ENCODE assay signal across 8 cellular contexts in the genomic region with DNA sequence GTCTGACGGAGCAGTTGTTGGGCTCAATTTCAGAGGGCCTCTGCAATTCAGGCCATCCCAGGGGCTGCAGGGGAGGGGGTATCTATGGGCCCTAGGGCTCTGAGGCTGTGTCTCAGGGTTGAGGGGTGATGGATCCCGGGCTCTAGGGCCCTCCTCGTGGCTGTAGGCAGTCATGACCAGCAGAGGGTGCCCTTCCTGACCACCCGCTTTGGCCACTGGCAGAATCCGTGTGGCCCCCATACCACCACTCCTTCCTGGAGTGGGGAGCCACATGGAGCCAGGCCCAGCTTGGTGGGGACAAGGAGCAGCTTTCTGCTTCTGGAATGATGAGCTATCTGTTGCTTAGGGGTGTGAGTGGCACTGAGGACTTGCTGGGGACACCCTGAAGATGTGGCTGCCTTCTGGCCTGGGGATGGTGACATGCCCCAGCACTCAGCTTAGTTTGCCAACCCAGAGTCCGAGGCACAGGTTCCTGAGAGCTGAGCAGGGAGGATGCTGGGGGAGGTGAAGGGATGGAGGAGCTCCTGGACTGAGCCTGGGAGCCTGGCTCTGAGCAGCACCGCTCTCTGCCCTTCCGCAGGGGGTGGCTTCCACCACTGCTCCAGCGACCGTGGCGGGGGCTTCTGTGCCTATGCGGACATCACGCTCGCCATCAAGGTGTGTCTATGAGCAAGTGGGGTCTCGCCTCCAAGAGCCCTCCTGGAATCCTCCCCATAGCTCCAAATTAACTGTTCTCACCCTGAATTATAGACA. TPM values are rescaled to one million over a fixed set of nuclear protein-coding genes. Genes with fewer than 3 reads are reported as not detected.
DNase-seq lines count a peak whose midpoint lies in the region; ATAC-seq and TF ChIP-seq lines count a peak whose summit lies in the region.

No MANE protein-coding gene starts in this region.

- POLR2A ChIA-PET in RWPE1 (lab: Yijun Ruan, JAX; ENCODE audit: low non-redundant PET) = no interaction called here

- H3K9me3 ChIP-seq in heart right ventricle (no peaks in the 10 kb centered on the region), aorta (ENCODE audit: control insufficient read depth, low read length) (no peaks in the 10 kb centered on the region)

- no peak overlapping the region for H3K4me3 ChIP-seq in heart right ventricle
- H3K4me3 ChIP-seq in aorta (ENCODE audit: low read length in 2 of 2) = no peak overlapping the region

- TF ChIP-seq CTCF in RWPE1 (conservative IDR thresholded peaks at IDR 0.05; ENCODE audit: low read depth) = peak; percentile 23; the same call in 1 of the 2 replicates
- peak in 8 of 9 donors; percentile 28 to 60 (median 55) for TF ChIP-seq CTCF in heart right ventricle (IDR thresholded peaks at IDR 0.05)

- H3K27me3 ChIP-seq in heart right ventricle (no peaks in the 10 kb centered on the region), aorta (ENCODE audit: control insufficient read depth in 1 of 2, insufficient read depth in 2 of 2, low read length in 1 of 2) (no peaks in the 10 kb centered on the region)

- H3K27ac ChIP-seq in RWPE1 = peak overlapping the region; percentile 91
- no peak overlapping the region for H3K27ac ChIP-seq in heart right ventricle
- H3K27ac ChIP-seq in aorta (ENCODE audit: low read depth in 1 of 2, low read length in 2 of 2) = no peak overlapping the region

- peaks cover 0 to 21% (median 0%) of the 10 kb centered on the region in 9 donors for H3K36me3 ChIP-seq in heart right ventricle
- no peaks in the 10 kb centered on the region for H3K36me3 ChIP-seq in aorta (ENCODE audit: control insufficient read depth in 1 of 2, insufficient read depth in 2 of 2, low read length in 1 of 2)

- intact Hi-C loops in heart right ventricle (cut with DNase I) = no loop called here
- intact Hi-C loops in aorta (cut with DNase I) = no loop called here

- H3K4me1 ChIP-seq in heart right ventricle (peaks cover 3 to 17% (median 9%) of the 10 kb centered on the region in 9 donors), aorta (ENCODE audit: control insufficient read depth in 1 of 2, insufficient read depth in 2 of 2, low read length in 2 of 2) (no peaks in the 10 kb centered on the region)

- peak; percentile 14 for DNase-seq in stimulated activated CD4-positive, alpha-beta T cell treated with anti-CD3 and anti-CD28 coated beads, Interleukin-15, amount 100 ng/mL, for 24 hours
- no peak for DNase-seq in stimulated activated CD4-positive, alpha-beta T cell treated with anti-CD3 and anti-CD28 coated beads, Interleukin-4, amount 100 ng/mL, for 1 hour
- no peak for DNase-seq in RWPE1 (ENCODE audit: low spot score)
- DNase-seq in heart right ventricle = no peak
- DNase-seq in aorta = peak; percentile 48 to 66
- no peak for DNase-seq in cortex of kidney (lab: John Stamatoyannopoulos, UW)
- no peak for DNase-seq in HPDE6-E6E7 (ENCODE audit: extremely low spot score)

- 86% methylated on average over 15 of the region's 15 CpGs for WGBS in heart right ventricle, 2 donors
- WGBS in aorta, 2 donors = 89 to 90% methylated on average over 15 of the region's 15 CpGs

- peak in 1 of 8 donors; percentile 12 for ATAC-seq in heart right ventricle
- no peak for ATAC-seq in aorta (ENCODE audit: low FRiP score)
- ATAC-seq in HG03439 (IDR thresholded peaks at IDR 0.05; ENCODE audit: unreplicated experiment) = no peak

- CTCF ChIA-PET in RWPE1 (lab: Yijun Ruan, JAX) = interaction anchor here (0.6 to 1.0 kb wide), 4 partner anchors 121 to 622 kb away, joined by 3 read pairs; no protein-coding TSS in a partner anchor

RNA-seq across cellular contexts. Expression of a gene that starts 20.2 kb away (rescaled TPM):
- total RNA-seq in heart right ventricle (10 to 100 TPM; 26.6 to 46.0 (median 33.7) TPM), aorta (10 to 100 TPM; 16.8 to 19.9 TPM)
- polyA plus RNA-seq in heart right ventricle (10 to 100 TPM; 15.9 to 21.7 TPM), aorta (10 to 100 TPM; 18.9 to 22.2 TPM)

RNA-seq across cellular contexts. Expression of a gene that starts 48.6 kb away (rescaled TPM):
- total RNA-seq in heart right ventricle = 10 to 100 TPM; 35.4 to 78.9 (median 47.0) TPM
- polyA plus RNA-seq in heart right ventricle = 10 to 100 TPM; 20.7 to 55.9 TPM
- 100 to 1,000 TPM; 117 to 494 TPM for total RNA-seq in aorta
- 10 to 100 TPM; 16.7 to 19.9 TPM for polyA plus RNA-seq in aorta

Comparison
In these comparisons a context has a peak if more than half of its experiments do, and no peak if none do; other contexts are left out.
1. DNase-seq: peak in stimulated activated CD4-positive, alpha-beta T cell treated with anti-CD3 and anti-CD28 coated beads, Interleukin-15, amount 100 ng/mL, for 24 hours (single experiment) and aorta (2 of 2); none in stimulated activated CD4-positive, alpha-beta T cell treated with anti-CD3 and anti-CD28 coated beads, Interleukin-4, amount 100 ng/mL, for 1 hour (single experiment), RWPE1 (single experiment), heart right ventricle (0 of 2), cortex of kidney (single experiment) and HPDE6-E6E7 (single experiment).